ENCODE assay signal across 1 cellular context in the genomic region with DNA sequence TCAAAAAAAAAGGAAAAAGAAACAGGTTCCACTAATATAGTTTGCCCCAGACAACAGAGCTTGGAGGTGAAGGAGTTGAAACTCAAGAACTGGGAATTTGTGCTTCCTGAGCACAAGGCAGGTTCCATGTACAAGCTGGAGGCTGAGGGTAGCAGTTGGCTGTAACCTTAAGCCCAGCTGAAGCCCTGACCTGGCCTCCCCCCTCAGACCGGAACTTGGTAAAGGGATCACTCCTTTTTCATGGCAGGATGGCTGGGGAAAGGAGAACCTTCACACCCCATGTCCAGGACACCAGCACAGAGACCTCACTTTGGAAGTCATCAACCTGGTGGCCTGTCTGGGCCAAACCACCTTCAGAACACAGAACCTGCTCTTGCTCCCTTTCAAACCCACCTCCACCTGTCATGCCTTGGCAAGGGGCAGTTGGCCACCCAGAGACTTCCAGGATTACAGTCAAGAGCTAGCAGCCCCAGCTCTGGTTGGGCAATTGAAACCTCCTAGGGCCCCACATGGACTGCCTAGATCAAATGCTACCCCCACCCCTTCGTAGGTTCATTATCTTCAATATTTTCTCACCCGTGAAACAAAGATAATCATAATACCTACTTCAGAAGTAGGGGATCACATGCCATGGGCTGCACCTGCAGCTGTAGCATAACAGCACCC.
TF ChIP-seq lines count a peak whose summit lies in the region.

No MANE protein-coding gene starts in this region.

TF ChIP-seq in HepG2, 621 proteins besides CTCF, POLR2A, EP300 and RAD21 (continued from another document):
- TF ChIP-seq, protein P1, sequence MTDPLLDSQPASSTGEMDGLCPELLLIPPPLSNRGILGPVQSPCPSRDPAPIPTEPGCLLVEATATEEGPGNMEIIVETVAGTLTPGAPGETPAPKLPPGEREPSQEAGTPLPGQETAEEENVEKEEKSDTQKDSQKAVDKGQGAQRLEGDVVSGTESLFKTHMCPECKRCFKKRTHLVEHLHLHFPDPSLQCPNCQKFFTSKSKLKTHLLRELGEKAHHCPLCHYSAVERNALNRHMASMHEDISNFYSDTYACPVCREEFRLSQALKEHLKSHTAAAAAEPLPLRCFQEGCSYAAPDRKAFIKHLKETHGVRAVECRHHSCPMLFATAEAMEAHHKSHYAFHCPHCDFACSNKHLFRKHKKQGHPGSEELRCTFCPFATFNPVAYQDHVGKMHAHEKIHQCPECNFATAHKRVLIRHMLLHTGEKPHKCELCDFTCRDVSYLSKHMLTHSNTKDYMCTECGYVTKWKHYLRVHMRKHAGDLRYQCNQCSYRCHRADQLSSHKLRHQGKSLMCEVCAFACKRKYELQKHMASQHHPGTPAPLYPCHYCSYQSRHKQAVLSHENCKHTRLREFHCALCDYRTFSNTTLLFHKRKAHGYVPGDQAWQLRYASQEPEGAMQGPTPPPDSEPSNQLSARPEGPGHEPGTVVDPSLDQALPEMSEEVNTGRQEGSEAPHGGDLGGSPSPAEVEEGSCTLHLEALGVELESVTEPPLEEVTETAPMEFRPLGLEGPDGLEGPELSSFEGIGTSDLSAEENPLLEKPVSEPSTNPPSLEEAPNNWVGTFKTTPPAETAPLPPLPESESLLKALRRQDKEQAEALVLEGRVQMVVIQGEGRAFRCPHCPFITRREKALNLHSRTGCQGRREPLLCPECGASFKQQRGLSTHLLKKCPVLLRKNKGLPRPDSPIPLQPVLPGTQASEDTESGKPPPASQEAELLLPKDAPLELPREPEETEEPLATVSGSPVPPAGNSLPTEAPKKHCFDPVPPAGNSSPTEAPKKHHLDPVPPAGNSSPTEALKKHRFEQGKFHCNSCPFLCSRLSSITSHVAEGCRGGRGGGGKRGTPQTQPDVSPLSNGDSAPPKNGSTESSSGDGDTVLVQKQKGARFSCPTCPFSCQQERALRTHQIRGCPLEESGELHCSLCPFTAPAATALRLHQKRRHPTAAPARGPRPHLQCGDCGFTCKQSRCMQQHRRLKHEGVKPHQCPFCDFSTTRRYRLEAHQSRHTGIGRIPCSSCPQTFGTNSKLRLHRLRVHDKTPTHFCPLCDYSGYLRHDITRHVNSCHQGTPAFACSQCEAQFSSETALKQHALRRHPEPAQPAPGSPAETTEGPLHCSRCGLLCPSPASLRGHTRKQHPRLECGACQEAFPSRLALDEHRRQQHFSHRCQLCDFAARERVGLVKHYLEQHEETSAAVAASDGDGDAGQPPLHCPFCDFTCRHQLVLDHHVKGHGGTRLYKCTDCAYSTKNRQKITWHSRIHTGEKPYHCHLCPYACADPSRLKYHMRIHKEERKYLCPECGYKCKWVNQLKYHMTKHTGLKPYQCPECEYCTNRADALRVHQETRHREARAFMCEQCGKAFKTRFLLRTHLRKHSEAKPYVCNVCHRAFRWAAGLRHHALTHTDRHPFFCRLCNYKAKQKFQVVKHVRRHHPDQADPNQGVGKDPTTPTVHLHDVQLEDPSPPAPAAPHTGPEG (CRISPR knock-in tag; IDR thresholded peaks at IDR 0.05) = no peak
- TF ChIP-seq ZNF337 (CRISPR knock-in tag; IDR thresholded peaks at IDR 0.05; ENCODE audit: borderline replicate concordance, low read depth) = no peak
- no peak for TF ChIP-seq ZNF143 (CRISPR knock-in tag; IDR thresholded peaks at IDR 0.05)
- TF ChIP-seq, protein P2, sequence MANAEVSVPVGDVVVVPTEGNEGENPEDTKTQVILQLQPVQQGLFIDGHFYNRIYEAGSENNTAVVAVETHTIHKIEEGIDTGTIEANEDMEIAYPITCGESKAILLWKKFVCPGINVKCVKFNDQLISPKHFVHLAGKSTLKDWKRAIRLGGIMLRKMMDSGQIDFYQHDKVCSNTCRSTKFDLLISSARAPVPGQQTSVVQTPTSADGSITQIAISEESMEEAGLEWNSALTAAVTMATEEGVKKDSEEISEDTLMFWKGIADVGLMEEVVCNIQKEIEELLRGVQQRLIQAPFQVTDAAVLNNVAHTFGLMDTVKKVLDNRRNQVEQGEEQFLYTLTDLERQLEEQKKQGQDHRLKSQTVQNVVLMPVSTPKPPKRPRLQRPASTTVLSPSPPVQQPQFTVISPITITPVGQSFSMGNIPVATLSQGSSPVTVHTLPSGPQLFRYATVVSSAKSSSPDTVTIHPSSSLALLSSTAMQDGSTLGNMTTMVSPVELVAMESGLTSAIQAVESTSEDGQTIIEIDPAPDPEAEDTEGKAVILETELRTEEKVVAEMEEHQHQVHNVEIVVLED (CRISPR knock-in tag; IDR thresholded peaks at IDR 0.05; ENCODE audit: borderline replicate concordance) = no peak
- TF ChIP-seq ZNF569 (CRISPR knock-in tag; IDR thresholded peaks at IDR 0.05; ENCODE audit: borderline replicate concordance) = no peak
- TF ChIP-seq NFRKB (IDR thresholded peaks at IDR 0.05) = no peak
- TF ChIP-seq, protein P3, sequence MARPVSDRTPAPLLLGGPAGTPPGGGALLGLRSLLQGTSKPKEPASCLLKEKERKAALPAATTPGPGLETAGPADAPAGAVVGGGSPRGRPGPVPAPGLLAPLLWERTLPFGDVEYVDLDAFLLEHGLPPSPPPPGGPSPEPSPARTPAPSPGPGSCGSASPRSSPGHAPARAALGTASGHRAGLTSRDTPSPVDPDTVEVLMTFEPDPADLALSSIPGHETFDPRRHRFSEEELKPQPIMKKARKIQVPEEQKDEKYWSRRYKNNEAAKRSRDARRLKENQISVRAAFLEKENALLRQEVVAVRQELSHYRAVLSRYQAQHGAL (CRISPR knock-in tag; IDR thresholded peaks at IDR 0.05; ENCODE audit: not compliant biosample characterization) = no peak
- TF ChIP-seq, protein P4, sequence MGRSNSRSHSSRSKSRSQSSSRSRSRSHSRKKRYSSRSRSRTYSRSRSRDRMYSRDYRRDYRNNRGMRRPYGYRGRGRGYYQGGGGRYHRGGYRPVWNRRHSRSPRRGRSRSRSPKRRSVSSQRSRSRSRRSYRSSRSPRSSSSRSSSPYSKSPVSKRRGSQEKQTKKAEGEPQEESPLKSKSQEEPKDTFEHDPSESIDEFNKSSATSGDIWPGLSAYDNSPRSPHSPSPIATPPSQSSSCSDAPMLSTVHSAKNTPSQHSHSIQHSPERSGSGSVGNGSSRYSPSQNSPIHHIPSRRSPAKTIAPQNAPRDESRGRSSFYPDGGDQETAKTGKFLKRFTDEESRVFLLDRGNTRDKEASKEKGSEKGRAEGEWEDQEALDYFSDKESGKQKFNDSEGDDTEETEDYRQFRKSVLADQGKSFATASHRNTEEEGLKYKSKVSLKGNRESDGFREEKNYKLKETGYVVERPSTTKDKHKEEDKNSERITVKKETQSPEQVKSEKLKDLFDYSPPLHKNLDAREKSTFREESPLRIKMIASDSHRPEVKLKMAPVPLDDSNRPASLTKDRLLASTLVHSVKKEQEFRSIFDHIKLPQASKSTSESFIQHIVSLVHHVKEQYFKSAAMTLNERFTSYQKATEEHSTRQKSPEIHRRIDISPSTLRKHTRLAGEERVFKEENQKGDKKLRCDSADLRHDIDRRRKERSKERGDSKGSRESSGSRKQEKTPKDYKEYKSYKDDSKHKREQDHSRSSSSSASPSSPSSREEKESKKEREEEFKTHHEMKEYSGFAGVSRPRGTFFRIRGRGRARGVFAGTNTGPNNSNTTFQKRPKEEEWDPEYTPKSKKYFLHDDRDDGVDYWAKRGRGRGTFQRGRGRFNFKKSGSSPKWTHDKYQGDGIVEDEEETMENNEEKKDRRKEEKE (IDR thresholded peaks at IDR 0.05) = no peak
- no peak for TF ChIP-seq RFXANK (CRISPR knock-in tag; IDR thresholded peaks at IDR 0.05)
- TF ChIP-seq, protein P5, sequence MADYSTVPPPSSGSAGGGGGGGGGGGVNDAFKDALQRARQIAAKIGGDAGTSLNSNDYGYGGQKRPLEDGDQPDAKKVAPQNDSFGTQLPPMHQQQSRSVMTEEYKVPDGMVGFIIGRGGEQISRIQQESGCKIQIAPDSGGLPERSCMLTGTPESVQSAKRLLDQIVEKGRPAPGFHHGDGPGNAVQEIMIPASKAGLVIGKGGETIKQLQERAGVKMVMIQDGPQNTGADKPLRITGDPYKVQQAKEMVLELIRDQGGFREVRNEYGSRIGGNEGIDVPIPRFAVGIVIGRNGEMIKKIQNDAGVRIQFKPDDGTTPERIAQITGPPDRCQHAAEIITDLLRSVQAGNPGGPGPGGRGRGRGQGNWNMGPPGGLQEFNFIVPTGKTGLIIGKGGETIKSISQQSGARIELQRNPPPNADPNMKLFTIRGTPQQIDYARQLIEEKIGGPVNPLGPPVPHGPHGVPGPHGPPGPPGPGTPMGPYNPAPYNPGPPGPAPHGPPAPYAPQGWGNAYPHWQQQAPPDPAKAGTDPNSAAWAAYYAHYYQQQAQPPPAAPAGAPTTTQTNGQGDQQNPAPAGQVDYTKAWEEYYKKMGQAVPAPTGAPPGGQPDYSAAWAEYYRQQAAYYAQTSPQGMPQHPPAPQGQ (CRISPR knock-in tag; IDR thresholded peaks at IDR 0.05; ENCODE audit: borderline replicate concordance) = 0 out of 2 replicates have a peak, but pooled peaks have one; percentile 38
- no peak for TF ChIP-seq KDM5A (IDR thresholded peaks at IDR 0.05; ENCODE audit: borderline replicate concordance, low read length)
- TF ChIP-seq SCMH1 (CRISPR knock-in tag; IDR thresholded peaks at IDR 0.05; ENCODE audit: borderline replicate concordance) = no peak
TF ChIP-seq in HepG2: peak in this region for 8.
